9 cellular contexts compared by ENCODE assay signal in the genomic region with DNA sequence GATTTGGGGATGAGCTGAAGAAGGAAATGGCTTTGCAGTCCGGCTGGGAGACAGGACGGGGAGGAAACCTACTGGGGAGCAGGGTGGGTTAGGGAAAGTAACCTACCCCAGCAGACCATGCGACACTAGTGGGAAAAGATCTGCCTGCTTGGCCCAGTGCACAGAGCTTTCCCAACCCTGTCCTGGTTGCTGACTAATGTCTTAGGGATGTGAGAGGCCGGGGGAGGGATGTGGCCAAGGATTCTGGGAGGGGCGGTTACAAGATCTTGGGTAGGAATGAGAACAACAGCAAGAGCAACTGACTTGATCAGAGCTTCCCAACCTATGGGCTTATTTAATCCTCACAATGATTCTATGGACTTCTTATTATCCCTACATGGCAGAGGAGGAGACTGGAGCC. TPM values are rescaled to one million over a fixed set of nuclear protein-coding genes. Genes with fewer than 3 reads are reported as not detected.
DNase-seq lines count a peak whose midpoint lies in the region; ATAC-seq, FAIRE-seq and TF ChIP-seq lines count a peak whose summit lies in the region.
"Had no signal": no experiment of that assay in that cellular context is flagged by ENCODE, and none has a peak within 500 bp of the region (broad histone marks: within the 10 kb centered on the region; RNA-seq: fewer than 3 reads in every experiment).

No MANE protein-coding gene starts in this region.

- peaks cover 4% of the 10 kb centered on the region; the same call in 1 of the 2 replicates for H4K20me1 ChIP-seq in K562 (replicated peaks; ENCODE audit: control insufficient read depth, insufficient read depth, low read length)

- H3K4me1 ChIP-seq in K562 (replicated peaks in 1 of 2; ENCODE audit: control insufficient read depth in 2 of 2, insufficient read depth in 2 of 2, low read length in 2 of 2) (peaks cover 7 to 14% of the 10 kb centered on the region in 2 experiments), right lobe of liver (no peaks in the 10 kb centered on the region)

- TF ChIP-seq POLR2A in H54 (IDR thresholded peaks at IDR 0.05; ENCODE audit: low read depth, low read length) = no peak
- no peak for TF ChIP-seq POLR2A in K562 (conservative IDR thresholded peaks at IDR 0.05)
- no peak for TF ChIP-seq POLR2A in right lobe of liver (IDR thresholded peaks at IDR 0.05)

- H3K79me2 ChIP-seq in K562 (ENCODE audit: control insufficient read depth, insufficient read depth, low read length) = no peaks in the 10 kb centered on the region

- H3K9ac ChIP-seq in K562 (ENCODE audit: insufficient read depth in 1 of 2, low read depth in 2 of 2, low read length in 2 of 2) = no peak overlapping the region; a peak in 1 of 4 replicates

- intact Hi-C loops in K562 (cut with micrococcal nuclease) = loop anchor here (5.0 kb wide), 2 partner anchors 96 to 196 kb away; no protein-coding TSS in a partner anchor
- intact Hi-C loops in right lobe of liver (cut with DNase I) = loop anchor here in 1 of 2 donors (5.0 kb wide), 1 partner anchor 111 kb away; no protein-coding TSS in a partner anchor

- in situ Hi-C loops in K562 (cut with MboI) = no loop called here

- BruUV-seq in K562 (replicated peaks; lab: Mats Ljungman, UMichigan) = no TSS peak

- DNase-seq in H54 (ENCODE audit: insufficient read length, low spot score) (peak; percentile 93), K562 (ENCODE audit: extremely low read depth in 1 of 4, low spot score in 3 of 4) (no peak), iPS-NIHi11 (ENCODE audit: low spot score) (peak; percentile 45), NK-92 (lab: John Stamatoyannopoulos, UW; ENCODE audit: unreplicated experiment) (no peak), right lobe of liver (no peak), activated T-cell treated with anti-CD3 and anti-CD28 coated beads for 4 hours (no peak)
- DNase-seq: GF-D8 had no signal

- TF ChIP-seq EP300 in K562 (IDR thresholded peaks at IDR 0.05; ENCODE audit: low read length) = no peak

- CTCF ChIA-PET in K562 (lab: Yijun Ruan, JAX; ENCODE audit: low intra/inter-chr PET ratio) = interaction anchor here (1.0 to 4.5 kb wide), 2 partner anchors 21 to 113 kb away, joined by 3 to 57 read pairs; no protein-coding TSS in a partner anchor

- H3K9me3 ChIP-seq in K562 (replicated peaks; ENCODE audit: control insufficient read depth, insufficient read depth, low read depth, low read length) (no peaks in the 10 kb centered on the region), right lobe of liver (no peaks in the 10 kb centered on the region)

- H3K4me3 ChIP-seq in K562 = no peak overlapping the region
- no peak overlapping the region for H3K4me3 ChIP-seq in skin epidermis
- no peak overlapping the region for H3K4me3 ChIP-seq in right lobe of liver

- TF ChIP-seq CTCF in K562 (IDR thresholded peaks at IDR 0.05 in 2 of 3, conservative IDR thresholded peaks at IDR 0.05 in 1 of 3; ENCODE audit: insufficient read depth in 2 of 3, low read depth in 1 of 3, low read length in 3 of 3) (no peak), right lobe of liver (IDR thresholded peaks at IDR 0.05) (no peak)

- POLR2A ChIA-PET in K562 (lab: Yijun Ruan, JAX) = interaction anchor here (0.7 to 1.6 kb wide), 6 partner anchors 11 to 570 kb away, joined by 3 to 7 read pairs (median 4); no protein-coding TSS in a partner anchor

- ATAC-seq in K562 (no peak), right lobe of liver (no peak), HG02763 (IDR thresholded peaks at IDR 0.05; ENCODE audit: unreplicated experiment) (no peak)

- no peak overlapping the region for H3K27ac ChIP-seq in K562 (ENCODE audit: extremely low read depth, low read depth, low read length)
- H3K27ac ChIP-seq in skin epidermis = peak overlapping the region in 18 of 21 experiments; percentile 47 to 84 (median 68)
- H3K27ac ChIP-seq in right lobe of liver = no peak overlapping the region

- no peak overlapping the region for H3K4me2 ChIP-seq in K562 (ENCODE audit: insufficient read depth, low read length)

- H3K36me3 ChIP-seq in K562 (ENCODE audit: control insufficient read depth, insufficient read depth, low read length) (no peaks in the 10 kb centered on the region), right lobe of liver (no peaks in the 10 kb centered on the region)

- no peaks in the 10 kb centered on the region for H3K9me1 ChIP-seq in K562 (ENCODE audit: control insufficient read depth, insufficient read depth, low read length)

- 59% methylated on average over 5 of the region's 5 CpGs for WGBS in K562 (ENCODE audit: insufficient coverage, low coverage, missing lambda C conversion rate)
- 68% methylated on average over 5 of the region's 5 CpGs for WGBS in right lobe of liver (ENCODE audit: insufficient coverage, low coverage, low lambda C conversion rate, missing lambda C conversion rate)

- H2AFZ ChIP-seq in K562 (ENCODE audit: low read depth, low read length) = peak overlapping the region; percentile 46

- TF ChIP-seq RAD21 in K562 (CRISPR knock-in tag; conservative IDR thresholded peaks at IDR 0.05 in 1 of 2, IDR thresholded peaks at IDR 0.05 in 1 of 2) = no peak

- FAIRE-seq in H54 (lab: Jason Lieb, UNC) = peak; percentile 88
- FAIRE-seq in K562 (lab: Jason Lieb, UNC) = no peak

- H3K27me3 ChIP-seq in K562 (ENCODE audit: control insufficient read depth in 2 of 2, insufficient read depth in 2 of 2, low read length in 2 of 2) (peaks cover 3 to 8% of the 10 kb centered on the region in 2 experiments; a peak in 1 of 5 replicates), right lobe of liver (no peaks in the 10 kb centered on the region)

TF ChIP-seq in K562, 482 proteins besides CTCF, POLR2A, EP300 and RAD21:
- TF ChIP-seq FOSL1 (tag; conservative IDR thresholded peaks at IDR 0.05) = peak; percentile 75
- TF ChIP-seq, protein P1, sequence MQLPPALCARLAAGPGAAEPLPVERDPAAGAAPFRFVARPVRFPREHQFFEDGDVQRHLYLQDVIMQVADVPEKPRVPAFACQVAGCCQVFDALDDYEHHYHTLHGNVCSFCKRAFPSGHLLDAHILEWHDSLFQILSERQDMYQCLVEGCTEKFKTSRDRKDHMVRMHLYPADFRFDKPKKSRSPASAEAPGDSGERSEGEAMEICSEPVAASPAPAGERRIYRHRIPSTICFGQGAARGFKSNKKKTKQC (CRISPR knock-in tag; IDR thresholded peaks at IDR 0.05) = 0 out of 2 replicates have a peak, but pooled peaks have one; percentile 27
- TF ChIP-seq POLR3G (IDR thresholded peaks at IDR 0.05; ENCODE audit: extremely low read depth, insufficient read length, insufficient replicate concordance) = no peak

RNA-seq across cellular contexts. Expression of a gene that starts 24.0 kb away (rescaled TPM):
- 0.16 TPM in 1 of 2 replicates, not detected in the other for total RNA-seq in K562 (2011; cell fraction: chromatin; rRNA removed; ENCODE audit: low replicate concordance)
- total RNA-seq in K562 (2011; cell fraction: nucleolus; rRNA removed) = 0.13 and 0.17 TPM in 2 replicates
- total RNA-seq in K562 (2011; cell fraction: nucleoplasm; rRNA removed) = 0.15 and 0.31 TPM in 2 replicates
- 0.65 and 0.68 TPM in 2 replicates for total RNA-seq in K562 (2014; rRNA removed)
- total RNA-seq in K562 (2014; rRNA removed; fragmentation: Illumina TruSeq; extraction: Trizol) = 0.80 and 0.83 TPM in 2 replicates
- 0.18 and 0.30 TPM in 2 replicates for total RNA-seq in K562 (2015; rRNA removed; fragmentation: Illumina TruSeq; extraction: Trizol)
- 0.27 and 0.31 TPM in 2 replicates for total RNA-seq in K562 (2021)
- 1.6 and 1.8 TPM in 2 replicates for polyA plus RNA-seq in K562 (2011; rRNA removed)
- polyA plus RNA-seq in K562 (2011; cell fraction: cytosol; rRNA removed) = 0.97 and 1.1 TPM in 2 replicates
- polyA plus RNA-seq in K562 (2011; cell fraction: nucleus; rRNA removed) = 0.20 and 0.35 TPM in 2 replicates
- 0.54 and 1.1 TPM in 2 replicates for polyA plus RNA-seq in K562 (2012)
- 3.2 and 3.4 TPM in 2 replicates for polyA plus RNA-seq in K562 (2014; fragmentation: Illumina TruSeq; extraction: Trizol)
- under 1 TPM in 1 of 2 experiments, not detected in 1; 0.03 TPM for polyA plus RNA-seq in K562 (2014; fragmentation: Nextera tagmentation; extraction: Ambion mirVana)
- polyA plus RNA-seq in K562 (2014; rRNA removed) = 0.37 and 0.43 TPM in 2 replicates
- polyA minus RNA-seq in K562 (2011; rRNA and poly(A)+ RNA removed) = 3.2 and 4.7 TPM in 2 replicates
- polyA minus RNA-seq in K562 (2011; cell fraction: cytosol; rRNA and poly(A)+ RNA removed) = 0.64 and 0.67 TPM in 2 replicates
- polyA minus RNA-seq in K562 (2011; cell fraction: nucleus; rRNA and poly(A)+ RNA removed) = under 0.01 and 0.11 TPM in 2 replicates
- under 1 TPM in 5 of 6 experiments, not detected in 1; 0.31 to 0.54 (median 0.44) TPM for total RNA-seq in right lobe of liver

RNA-seq across cellular contexts. Expression of a gene that starts 42.9 kb away (rescaled TPM):
- 4.0 and 6.3 TPM in 2 replicates for total RNA-seq in K562 (2011; cell fraction: chromatin; rRNA removed; ENCODE audit: low replicate concordance)
- total RNA-seq in K562 (2011; cell fraction: nucleolus; rRNA removed) = 4.8 and 4.9 TPM in 2 replicates
- total RNA-seq in K562 (2011; cell fraction: nucleoplasm; rRNA removed) = 4.4 and 6.7 TPM in 2 replicates
- total RNA-seq in K562 (2014; rRNA removed) = 3.6 and 4.9 TPM in 2 replicates
- total RNA-seq in K562 (2014; rRNA removed; fragmentation: Illumina TruSeq; extraction: Trizol) = 3.9 and 4.0 TPM in 2 replicates
- 5.5 and 5.7 TPM in 2 replicates for total RNA-seq in K562 (2015; rRNA removed; fragmentation: Illumina TruSeq; extraction: Trizol)
- 11.0 and 11.5 TPM in 2 replicates for total RNA-seq in K562 (2021)
- 4.6 and 5.0 TPM in 2 replicates for polyA plus RNA-seq in K562 (2011; rRNA removed)
- 4.7 and 8.4 TPM in 2 replicates for polyA plus RNA-seq in K562 (2011; cell fraction: cytosol; rRNA removed)
- polyA plus RNA-seq in K562 (2011; cell fraction: nucleus; rRNA removed) = 3.1 and 5.6 TPM in 2 replicates
- 6.8 and 12.0 TPM in 2 replicates for polyA plus RNA-seq in K562 (2012)
- polyA plus RNA-seq in K562 (2014; fragmentation: Illumina TruSeq; extraction: Trizol) = 7.0 and 7.6 TPM in 2 replicates
- under 1 TPM; 0.84 to 0.86 TPM for polyA plus RNA-seq in K562 (2014; fragmentation: Nextera tagmentation; extraction: Ambion mirVana)
- 5.1 and 6.0 TPM in 2 replicates for polyA plus RNA-seq in K562 (2014; rRNA removed)
- 3.4 and 4.7 TPM in 2 replicates for polyA minus RNA-seq in K562 (2011; rRNA and poly(A)+ RNA removed)
- 6.1 and 6.4 TPM in 2 replicates for polyA minus RNA-seq in K562 (2011; cell fraction: cytosol; rRNA and poly(A)+ RNA removed)
- 3.0 TPM in 2 replicates for polyA minus RNA-seq in K562 (2011; cell fraction: nucleus; rRNA and poly(A)+ RNA removed)
- 10 to 100 TPM; 19.8 to 33.6 (median 22.7) TPM for total RNA-seq in right lobe of liver

Comparison
In these comparisons a context has a peak if more than half of its experiments do, and no peak if none do; other contexts are left out.
1. DNase-seq: peak in H54 (single experiment) and iPS-NIHi11 (single experiment); none in K562 (0 of 4), NK-92 (single experiment), right lobe of liver (0 of 3) and activated T-cell treated with anti-CD3 and anti-CD28 coated beads for 4 hours (single experiment).
2. H3K27ac ChIP-seq: peak in skin epidermis (18 of 21); none in K562 (single experiment) and right lobe of liver (0 of 3).